8 cellular contexts compared by ENCODE assay signal in the genomic region with DNA sequence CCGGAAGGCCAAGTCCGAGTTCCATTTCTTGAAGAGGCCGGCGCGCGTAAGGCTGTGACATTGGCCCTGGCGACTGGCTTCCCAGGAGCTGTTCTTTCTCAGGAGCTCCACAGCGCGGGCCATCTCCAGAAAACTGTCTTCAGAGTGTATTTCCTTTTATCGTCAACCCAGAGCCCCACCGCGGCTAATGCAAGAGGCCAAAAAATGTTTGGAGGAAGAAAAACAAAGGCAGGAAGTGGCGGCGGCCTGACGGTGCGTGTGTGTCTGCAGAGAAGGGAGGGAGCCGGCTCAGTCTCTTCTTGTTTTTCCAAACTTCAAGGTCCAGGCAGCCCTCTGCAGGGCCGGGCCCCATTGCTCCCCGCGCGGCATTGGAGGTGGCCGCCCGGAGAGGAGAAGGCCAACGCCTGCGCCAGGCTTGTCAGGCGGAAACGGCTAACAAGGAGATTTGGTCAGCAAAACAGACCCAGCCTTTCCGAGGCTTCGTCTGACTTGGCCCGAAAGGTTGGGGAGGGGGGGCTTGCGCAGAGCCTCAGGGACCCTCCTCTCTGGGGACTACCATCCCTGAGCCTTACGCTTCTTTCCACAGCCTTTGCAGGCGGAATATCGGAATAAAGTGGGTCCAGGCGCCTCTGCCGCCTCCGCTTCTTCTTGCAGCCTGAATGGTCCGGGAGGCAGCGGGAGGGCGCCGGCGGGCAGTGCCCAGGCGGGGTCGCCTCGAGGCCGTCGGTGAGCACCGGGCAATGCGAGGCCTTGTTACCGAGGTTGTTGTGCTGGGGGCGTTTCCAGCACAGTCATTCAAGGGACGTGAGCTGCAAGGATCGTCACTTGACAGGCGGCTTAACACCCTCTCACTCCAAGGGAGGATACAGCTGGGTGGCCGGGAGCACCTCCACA. TPM values are rescaled to one million over a fixed set of nuclear protein-coding genes. Genes with fewer than 3 reads are reported as not detected.
DNase-seq lines count a peak whose midpoint lies in the region; ATAC-seq, FAIRE-seq and TF ChIP-seq lines count a peak whose summit lies in the region.

No MANE protein-coding gene starts in this region.

- WGBS in HepG2 (ENCODE audit: low lambda C conversion rate) = 37% methylated on average over 37 of the region's 55 CpGs

- no peaks in the 10 kb centered on the region for H3K9me3 ChIP-seq in HepG2 (ENCODE audit: low read length)
- no peaks in the 10 kb centered on the region for H3K9me3 ChIP-seq in tibial artery

- no peak for FAIRE-seq in HepG2 (lab: Jason Lieb, UNC)

- no peaks in the 10 kb centered on the region for H3K36me3 ChIP-seq in HepG2 (replicated peaks in 1 of 2; ENCODE audit: control insufficient read depth in 1 of 2, insufficient read depth in 2 of 2, low read length in 2 of 2)
- H3K36me3 ChIP-seq in tibial artery = no peaks in the 10 kb centered on the region

- peak overlapping the region; percentile 32 for H3K4me2 ChIP-seq in HepG2 (ENCODE audit: low read depth, low read length)

- no peaks in the 10 kb centered on the region for H3K79me2 ChIP-seq in HepG2 (ENCODE audit: insufficient read depth, low read length)

- POLR2A ChIA-PET in HepG2 (lab: Yijun Ruan, JAX) = no interaction called here

- intact Hi-C loops in HepG2 (cut with micrococcal nuclease; ENCODE audit: unreplicated experiment) = no loop called here
- intact Hi-C loops in tibial artery (cut with DNase I; ENCODE audit: low total_unique reads) = no loop called here

- TF ChIP-seq RAD21 in HepG2 (CRISPR knock-in tag; IDR thresholded peaks at IDR 0.05) = no peak

- H3K27me3 ChIP-seq in HepG2 (ENCODE audit: control insufficient read depth in 1 of 2, insufficient read depth in 2 of 2, low read length in 2 of 2) (peaks cover 27 to 95% of the 10 kb centered on the region in 2 experiments), tibial artery (peaks cover 0 to 91% of the 10 kb centered on the region in 2 donors)

- CTCF ChIA-PET in HepG2 (lab: Yijun Ruan, JAX; ENCODE audit: low intra/inter-chr PET ratio, low total read pairs) = no interaction called here

- no peak for TF ChIP-seq POLR2A in HepG2 (IDR thresholded peaks at IDR 0.05; ENCODE audit: insufficient read depth in 1 of 2, low read depth in 2 of 2, low read length in 2 of 2)

- no peak overlapping the region for H3K27ac ChIP-seq in HepG2 (ENCODE audit: extremely low read length, insufficient read depth, low read length)
- peak overlapping the region in 1 of 2 donors; percentile 44 for H3K27ac ChIP-seq in tibial artery

- no TSS peak for BruUV-seq in HepG2 (replicated peaks; lab: Mats Ljungman, UMichigan)

- H3K4me1 ChIP-seq in HepG2 (ENCODE audit: insufficient read depth, low read length) (peaks cover 25% of the 10 kb centered on the region), tibial artery (peaks cover 0 to 28% (median 18%) of the 10 kb centered on the region in 4 donors)

- in situ Hi-C loops in HepG2 (cut with HindIII; ENCODE audit: extremely low pct_ligation_motif_present, low pct_unique_long_range_greater_than_20kb) = no loop called here

- ATAC-seq in HepG2 (no peak), HG03457 (IDR thresholded peaks at IDR 0.05; ENCODE audit: unreplicated experiment) (no peak), GM21447 (IDR thresholded peaks at IDR 0.05; ENCODE audit: unreplicated experiment) (no peak)

- H3K4me3 ChIP-seq in HepG2 (replicated peaks in 1 of 3; ENCODE audit: insufficient read depth in 1 of 3, low read depth in 2 of 3, low read length in 3 of 3) (peak overlapping the region in 1 of 3 experiments; percentile 18; a peak in 2 of 6 replicates), tibial artery (peak overlapping the region; percentile 3 to 4)

- peaks cover 6% of the 10 kb centered on the region; the same call in 1 of the 2 replicates for H4K20me1 ChIP-seq in HepG2 (ENCODE audit: insufficient read depth, low read length)

- TF ChIP-seq EP300 in HepG2 (IDR thresholded peaks at IDR 0.05; ENCODE audit: low read depth in 2 of 2, low read length in 2 of 2) (no peak), HepG2 (CRISPR knock-in tag; IDR thresholded peaks at IDR 0.05; ENCODE audit: borderline replicate concordance) (no peak)

- TF ChIP-seq CTCF in HepG2 (CRISPR knock-in tag; IDR thresholded peaks at IDR 0.05) (no peak), tibial artery (IDR thresholded peaks at IDR 0.05) (no peak)

- no peak overlapping the region for H3K9ac ChIP-seq in HepG2 (ENCODE audit: insufficient read depth, low read depth, low read length)

- H2AFZ ChIP-seq in HepG2 (ENCODE audit: low read length) = no peak overlapping the region

- peak; percentile 14 for DNase-seq in activated CD4-positive, alpha-beta T cell treated with anti-CD3 and anti-CD28 coated beads for 1 hour
- DNase-seq in activated CD4-positive, alpha-beta T cell treated with anti-CD3 and anti-CD28 coated beads for 48 hours = no peak
- DNase-seq in activated naive CD4-positive, alpha-beta T cell treated with anti-CD3 and anti-CD28 coated beads, Interleukin-2, amount 50 U/mL, for 16 hours = peak; percentile 25
- DNase-seq in HepG2 (ENCODE audit: low spot score) = no peak
- DNase-seq in tibial artery = peak; percentile 38 to 66
- no peak for DNase-seq in AG20443 (ENCODE audit: low spot score)

RNA-seq across cellular contexts. Expression of gene HOXA11, which starts 3.9 kb away (rescaled TPM):
- not detected in 2 replicates for total RNA-seq in HepG2 (2016; rRNA removed; fragmentation: Illumina TruSeq; extraction: Trizol)
- not detected in 2 replicates for total RNA-seq in HepG2 (2016; cell fraction: cytosol; rRNA removed; fragmentation: Illumina TruSeq; extraction: Trizol; ENCODE audit: low read depth)
- total RNA-seq in HepG2 (2016; cell fraction: insoluble cytoplasmic fraction; rRNA removed; fragmentation: Illumina TruSeq; extraction: Trizol) = not detected in 2 replicates
- total RNA-seq in HepG2 (2016; cell fraction: membrane; rRNA removed; fragmentation: Illumina TruSeq; extraction: Trizol) = not detected in 2 replicates
- not detected in 2 replicates for total RNA-seq in HepG2 (2016; cell fraction: nucleus; rRNA removed; fragmentation: Illumina TruSeq; extraction: Trizol)
- 0.04 TPM in 1 of 2 replicates, not detected in the other for polyA plus RNA-seq in HepG2 (2011; rRNA removed)
- polyA plus RNA-seq in HepG2 (2011; cell fraction: cytosol; rRNA removed) = not detected in 2 replicates
- polyA plus RNA-seq in HepG2 (2011; cell fraction: nucleus; rRNA removed) = not detected in 2 replicates
- polyA plus RNA-seq in HepG2 (2012) = not detected in 2 replicates
- polyA plus RNA-seq in HepG2 (2016; cell fraction: cytosol; fragmentation: Illumina TruSeq; extraction: Trizol; ENCODE audit: low read depth) = not detected in 2 replicates
- polyA plus RNA-seq in HepG2 (2016; cell fraction: insoluble cytoplasmic fraction; fragmentation: Illumina TruSeq; extraction: Trizol; ENCODE audit: low read depth) = not detected in 2 replicates
- not detected in 2 replicates for polyA plus RNA-seq in HepG2 (2016; cell fraction: membrane; fragmentation: Illumina TruSeq; extraction: Trizol; ENCODE audit: low read depth)
- not detected in 2 replicates for polyA plus RNA-seq in HepG2 (2016; cell fraction: nucleus; fragmentation: Illumina TruSeq; extraction: Trizol; ENCODE audit: insufficient read depth, low read depth)
- 2.9 TPM in 1 of 2 replicates, not detected in the other for polyA minus RNA-seq in HepG2 (2011; rRNA and poly(A)+ RNA removed; ENCODE audit: low replicate concordance)
- polyA minus RNA-seq in HepG2 (2011; cell fraction: cytosol; rRNA and poly(A)+ RNA removed) = not detected in 2 replicates
- not detected in 2 replicates for polyA minus RNA-seq in HepG2 (2011; cell fraction: nucleus; rRNA and poly(A)+ RNA removed)

RNA-seq across cellular contexts. Expression of gene HOXA13, which starts 11.0 kb away (rescaled TPM):
- total RNA-seq in HepG2 (2016; rRNA removed; fragmentation: Illumina TruSeq; extraction: Trizol) = 0.04 TPM in 2 replicates
- total RNA-seq in HepG2 (2016; cell fraction: cytosol; rRNA removed; fragmentation: Illumina TruSeq; extraction: Trizol; ENCODE audit: low read depth) = not detected in 2 replicates
- total RNA-seq in HepG2 (2016; cell fraction: insoluble cytoplasmic fraction; rRNA removed; fragmentation: Illumina TruSeq; extraction: Trizol) = 0.02 TPM in 1 of 2 replicates, not detected in the other
- total RNA-seq in HepG2 (2016; cell fraction: membrane; rRNA removed; fragmentation: Illumina TruSeq; extraction: Trizol) = 0.03 TPM in 1 of 2 replicates, not detected in the other
- not detected in 2 replicates for total RNA-seq in HepG2 (2016; cell fraction: nucleus; rRNA removed; fragmentation: Illumina TruSeq; extraction: Trizol)
- 0.01 TPM in 1 of 2 replicates, not detected in the other for polyA plus RNA-seq in HepG2 (2011; rRNA removed)
- not detected in 2 replicates for polyA plus RNA-seq in HepG2 (2011; cell fraction: cytosol; rRNA removed)
- polyA plus RNA-seq in HepG2 (2011; cell fraction: nucleus; rRNA removed) = not detected in 2 replicates
- polyA plus RNA-seq in HepG2 (2012) = not detected in 2 replicates
- not detected in 2 replicates for polyA plus RNA-seq in HepG2 (2016; cell fraction: cytosol; fragmentation: Illumina TruSeq; extraction: Trizol; ENCODE audit: low read depth)
- polyA plus RNA-seq in HepG2 (2016; cell fraction: insoluble cytoplasmic fraction; fragmentation: Illumina TruSeq; extraction: Trizol; ENCODE audit: low read depth) = not detected in 2 replicates
- not detected in 2 replicates for polyA plus RNA-seq in HepG2 (2016; cell fraction: membrane; fragmentation: Illumina TruSeq; extraction: Trizol; ENCODE audit: low read depth)
- polyA plus RNA-seq in HepG2 (2016; cell fraction: nucleus; fragmentation: Illumina TruSeq; extraction: Trizol; ENCODE audit: insufficient read depth, low read depth) = 0.11 TPM in 1 of 2 replicates, not detected in the other
- polyA minus RNA-seq in HepG2 (2011; rRNA and poly(A)+ RNA removed; ENCODE audit: low replicate concordance) = 0.26 TPM in 1 of 2 replicates, not detected in the other
- polyA minus RNA-seq in HepG2 (2011; cell fraction: cytosol; rRNA and poly(A)+ RNA removed) = not detected in 2 replicates
- polyA minus RNA-seq in HepG2 (2011; cell fraction: nucleus; rRNA and poly(A)+ RNA removed) = 0.26 TPM in 1 of 2 replicates, not detected in the other

RNA-seq across cellular contexts. Expression of gene HOXA10, which starts 14.8 kb away (rescaled TPM):
- not detected in 2 replicates for total RNA-seq in HepG2 (2016; rRNA removed; fragmentation: Illumina TruSeq; extraction: Trizol)
- not detected in 2 replicates for total RNA-seq in HepG2 (2016; cell fraction: cytosol; rRNA removed; fragmentation: Illumina TruSeq; extraction: Trizol; ENCODE audit: low read depth)
- not detected in 2 replicates for total RNA-seq in HepG2 (2016; cell fraction: insoluble cytoplasmic fraction; rRNA removed; fragmentation: Illumina TruSeq; extraction: Trizol)
- not detected in 2 replicates for total RNA-seq in HepG2 (2016; cell fraction: membrane; rRNA removed; fragmentation: Illumina TruSeq; extraction: Trizol)
- total RNA-seq in HepG2 (2016; cell fraction: nucleus; rRNA removed; fragmentation: Illumina TruSeq; extraction: Trizol) = not detected in 2 replicates
- polyA plus RNA-seq in HepG2 (2011; rRNA removed) = 0.03 TPM in 1 of 2 replicates, not detected in the other
- not detected in 2 replicates for polyA plus RNA-seq in HepG2 (2011; cell fraction: cytosol; rRNA removed)
- not detected in 2 replicates for polyA plus RNA-seq in HepG2 (2011; cell fraction: nucleus; rRNA removed)
- polyA plus RNA-seq in HepG2 (2012) = not detected in 2 replicates
- polyA plus RNA-seq in HepG2 (2016; cell fraction: cytosol; fragmentation: Illumina TruSeq; extraction: Trizol; ENCODE audit: low read depth) = not detected in 2 replicates
- not detected in 2 replicates for polyA plus RNA-seq in HepG2 (2016; cell fraction: insoluble cytoplasmic fraction; fragmentation: Illumina TruSeq; extraction: Trizol; ENCODE audit: low read depth)
- 0.12 TPM in 1 of 2 replicates, not detected in the other for polyA plus RNA-seq in HepG2 (2016; cell fraction: membrane; fragmentation: Illumina TruSeq; extraction: Trizol; ENCODE audit: low read depth)
- not detected in 2 replicates for polyA plus RNA-seq in HepG2 (2016; cell fraction: nucleus; fragmentation: Illumina TruSeq; extraction: Trizol; ENCODE audit: insufficient read depth, low read depth)
- polyA minus RNA-seq in HepG2 (2011; rRNA and poly(A)+ RNA removed; ENCODE audit: low replicate concordance) = 11.6 TPM in 1 of 2 replicates, not detected in the other
- polyA minus RNA-seq in HepG2 (2011; cell fraction: cytosol; rRNA and poly(A)+ RNA removed) = not detected in 2 replicates
- polyA minus RNA-seq in HepG2 (2011; cell fraction: nucleus; rRNA and poly(A)+ RNA removed) = not detected in 2 replicates

RNA-seq across cellular contexts. Expression of gene HOXA9, which starts 23.6 kb away (rescaled TPM):
- not detected in 2 replicates for total RNA-seq in HepG2 (2016; rRNA removed; fragmentation: Illumina TruSeq; extraction: Trizol)
- not detected in 2 replicates for total RNA-seq in HepG2 (2016; cell fraction: cytosol; rRNA removed; fragmentation: Illumina TruSeq; extraction: Trizol; ENCODE audit: low read depth)
- not detected in 2 replicates for total RNA-seq in HepG2 (2016; cell fraction: insoluble cytoplasmic fraction; rRNA removed; fragmentation: Illumina TruSeq; extraction: Trizol)
- not detected in 2 replicates for total RNA-seq in HepG2 (2016; cell fraction: membrane; rRNA removed; fragmentation: Illumina TruSeq; extraction: Trizol)
- total RNA-seq in HepG2 (2016; cell fraction: nucleus; rRNA removed; fragmentation: Illumina TruSeq; extraction: Trizol) = not detected in 2 replicates
- polyA plus RNA-seq in HepG2 (2011; rRNA removed) = not detected in 2 replicates
- polyA plus RNA-seq in HepG2 (2011; cell fraction: cytosol; rRNA removed) = not detected in 2 replicates
- polyA plus RNA-seq in HepG2 (2011; cell fraction: nucleus; rRNA removed) = not detected in 2 replicates
- polyA plus RNA-seq in HepG2 (2012) = not detected in 2 replicates
- polyA plus RNA-seq in HepG2 (2016; cell fraction: cytosol; fragmentation: Illumina TruSeq; extraction: Trizol; ENCODE audit: low read depth) = not detected in 2 replicates
- not detected in 2 replicates for polyA plus RNA-seq in HepG2 (2016; cell fraction: insoluble cytoplasmic fraction; fragmentation: Illumina TruSeq; extraction: Trizol; ENCODE audit: low read depth)
- not detected in 2 replicates for polyA plus RNA-seq in HepG2 (2016; cell fraction: membrane; fragmentation: Illumina TruSeq; extraction: Trizol; ENCODE audit: low read depth)
- not detected in 2 replicates for polyA plus RNA-seq in HepG2 (2016; cell fraction: nucleus; fragmentation: Illumina TruSeq; extraction: Trizol; ENCODE audit: insufficient read depth, low read depth)
- polyA minus RNA-seq in HepG2 (2011; rRNA and poly(A)+ RNA removed; ENCODE audit: low replicate concordance) = 0.51 TPM in 1 of 2 replicates, not detected in the other
- polyA minus RNA-seq in HepG2 (2011; cell fraction: cytosol; rRNA and poly(A)+ RNA removed) = not detected in 2 replicates
- polyA minus RNA-seq in HepG2 (2011; cell fraction: nucleus; rRNA and poly(A)+ RNA removed) = not detected in 2 replicates

RNA-seq across cellular contexts. Expression of gene HOXA7, which starts 32.4 kb away (rescaled TPM):
- total RNA-seq in HepG2 (2016; rRNA removed; fragmentation: Illumina TruSeq; extraction: Trizol) = not detected in 2 replicates
- not detected in 2 replicates for total RNA-seq in HepG2 (2016; cell fraction: cytosol; rRNA removed; fragmentation: Illumina TruSeq; extraction: Trizol; ENCODE audit: low read depth)
- total RNA-seq in HepG2 (2016; cell fraction: insoluble cytoplasmic fraction; rRNA removed; fragmentation: Illumina TruSeq; extraction: Trizol) = not detected in 2 replicates
- total RNA-seq in HepG2 (2016; cell fraction: membrane; rRNA removed; fragmentation: Illumina TruSeq; extraction: Trizol) = 0.07 and 0.15 TPM in 2 replicates
- not detected in 2 replicates for total RNA-seq in HepG2 (2016; cell fraction: nucleus; rRNA removed; fragmentation: Illumina TruSeq; extraction: Trizol)
- 0.05 and 0.10 TPM in 2 replicates for polyA plus RNA-seq in HepG2 (2011; rRNA removed)
- polyA plus RNA-seq in HepG2 (2011; cell fraction: cytosol; rRNA removed) = 0.07 and 0.13 TPM in 2 replicates
- 0.08 TPM in 1 of 2 replicates, not detected in the other for polyA plus RNA-seq in HepG2 (2011; cell fraction: nucleus; rRNA removed)
- polyA plus RNA-seq in HepG2 (2012) = 0.32 TPM in 1 of 2 replicates, not detected in the other
- 0.10 TPM in 1 of 2 replicates, not detected in the other for polyA plus RNA-seq in HepG2 (2016; cell fraction: cytosol; fragmentation: Illumina TruSeq; extraction: Trizol; ENCODE audit: low read depth)
- polyA plus RNA-seq in HepG2 (2016; cell fraction: insoluble cytoplasmic fraction; fragmentation: Illumina TruSeq; extraction: Trizol; ENCODE audit: low read depth) = 0.22 and 0.31 TPM in 2 replicates
- 0.26 and 0.30 TPM in 2 replicates for polyA plus RNA-seq in HepG2 (2016; cell fraction: membrane; fragmentation: Illumina TruSeq; extraction: Trizol; ENCODE audit: low read depth)
- polyA plus RNA-seq in HepG2 (2016; cell fraction: nucleus; fragmentation: Illumina TruSeq; extraction: Trizol; ENCODE audit: insufficient read depth, low read depth) = not detected in 2 replicates
- 0.08 and 3.8 TPM in 2 replicates for polyA minus RNA-seq in HepG2 (2011; rRNA and poly(A)+ RNA removed; ENCODE audit: low replicate concordance)
- polyA minus RNA-seq in HepG2 (2011; cell fraction: cytosol; rRNA and poly(A)+ RNA removed) = 0.30 and 1.1 TPM in 2 replicates
- polyA minus RNA-seq in HepG2 (2011; cell fraction: nucleus; rRNA and poly(A)+ RNA removed) = not detected in 2 replicates

Comparison
In these comparisons a context has a peak if more than half of its experiments do, and no peak if none do; other contexts are left out.
1. DNase-seq: peak in activated CD4-positive, alpha-beta T cell treated with anti-CD3 and anti-CD28 coated beads for 1 hour (single experiment), activated naive CD4-positive, alpha-beta T cell treated with anti-CD3 and anti-CD28 coated beads, Interleukin-2, amount 50 U/mL, for 16 hours (single experiment) and tibial artery (2 of 2); none in activated CD4-positive, alpha-beta T cell treated with anti-CD3 and anti-CD28 coated beads for 48 hours (single experiment), HepG2 (single experiment) and AG20443 (single experiment).